1 cellular context compared by ENCODE assay signal in the genomic region with DNA sequence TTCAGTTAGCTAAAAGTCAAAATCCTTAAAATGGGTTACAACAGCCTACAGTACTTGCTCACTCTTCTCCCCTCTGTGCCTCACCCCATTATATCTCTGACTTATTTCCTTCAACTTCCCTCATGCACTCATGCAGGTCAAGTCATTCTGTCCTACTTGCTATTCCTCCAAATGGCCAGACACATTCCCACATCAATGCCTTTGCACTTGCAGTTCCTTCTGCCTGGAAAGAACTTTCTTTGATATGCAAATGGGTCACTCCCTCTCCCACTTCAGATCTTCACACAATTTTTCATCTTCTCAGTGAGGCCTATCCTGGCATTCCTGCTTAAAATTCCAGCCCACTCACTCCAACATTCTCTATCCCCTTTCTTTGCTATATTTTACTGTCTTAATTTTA.
TF ChIP-seq lines count a peak whose summit lies in the region.

No MANE protein-coding gene starts in this region.

TF ChIP-seq in GM23338, 12 proteins besides CTCF, POLR2A, EP300 and RAD21:
- TF ChIP-seq, protein P1, sequence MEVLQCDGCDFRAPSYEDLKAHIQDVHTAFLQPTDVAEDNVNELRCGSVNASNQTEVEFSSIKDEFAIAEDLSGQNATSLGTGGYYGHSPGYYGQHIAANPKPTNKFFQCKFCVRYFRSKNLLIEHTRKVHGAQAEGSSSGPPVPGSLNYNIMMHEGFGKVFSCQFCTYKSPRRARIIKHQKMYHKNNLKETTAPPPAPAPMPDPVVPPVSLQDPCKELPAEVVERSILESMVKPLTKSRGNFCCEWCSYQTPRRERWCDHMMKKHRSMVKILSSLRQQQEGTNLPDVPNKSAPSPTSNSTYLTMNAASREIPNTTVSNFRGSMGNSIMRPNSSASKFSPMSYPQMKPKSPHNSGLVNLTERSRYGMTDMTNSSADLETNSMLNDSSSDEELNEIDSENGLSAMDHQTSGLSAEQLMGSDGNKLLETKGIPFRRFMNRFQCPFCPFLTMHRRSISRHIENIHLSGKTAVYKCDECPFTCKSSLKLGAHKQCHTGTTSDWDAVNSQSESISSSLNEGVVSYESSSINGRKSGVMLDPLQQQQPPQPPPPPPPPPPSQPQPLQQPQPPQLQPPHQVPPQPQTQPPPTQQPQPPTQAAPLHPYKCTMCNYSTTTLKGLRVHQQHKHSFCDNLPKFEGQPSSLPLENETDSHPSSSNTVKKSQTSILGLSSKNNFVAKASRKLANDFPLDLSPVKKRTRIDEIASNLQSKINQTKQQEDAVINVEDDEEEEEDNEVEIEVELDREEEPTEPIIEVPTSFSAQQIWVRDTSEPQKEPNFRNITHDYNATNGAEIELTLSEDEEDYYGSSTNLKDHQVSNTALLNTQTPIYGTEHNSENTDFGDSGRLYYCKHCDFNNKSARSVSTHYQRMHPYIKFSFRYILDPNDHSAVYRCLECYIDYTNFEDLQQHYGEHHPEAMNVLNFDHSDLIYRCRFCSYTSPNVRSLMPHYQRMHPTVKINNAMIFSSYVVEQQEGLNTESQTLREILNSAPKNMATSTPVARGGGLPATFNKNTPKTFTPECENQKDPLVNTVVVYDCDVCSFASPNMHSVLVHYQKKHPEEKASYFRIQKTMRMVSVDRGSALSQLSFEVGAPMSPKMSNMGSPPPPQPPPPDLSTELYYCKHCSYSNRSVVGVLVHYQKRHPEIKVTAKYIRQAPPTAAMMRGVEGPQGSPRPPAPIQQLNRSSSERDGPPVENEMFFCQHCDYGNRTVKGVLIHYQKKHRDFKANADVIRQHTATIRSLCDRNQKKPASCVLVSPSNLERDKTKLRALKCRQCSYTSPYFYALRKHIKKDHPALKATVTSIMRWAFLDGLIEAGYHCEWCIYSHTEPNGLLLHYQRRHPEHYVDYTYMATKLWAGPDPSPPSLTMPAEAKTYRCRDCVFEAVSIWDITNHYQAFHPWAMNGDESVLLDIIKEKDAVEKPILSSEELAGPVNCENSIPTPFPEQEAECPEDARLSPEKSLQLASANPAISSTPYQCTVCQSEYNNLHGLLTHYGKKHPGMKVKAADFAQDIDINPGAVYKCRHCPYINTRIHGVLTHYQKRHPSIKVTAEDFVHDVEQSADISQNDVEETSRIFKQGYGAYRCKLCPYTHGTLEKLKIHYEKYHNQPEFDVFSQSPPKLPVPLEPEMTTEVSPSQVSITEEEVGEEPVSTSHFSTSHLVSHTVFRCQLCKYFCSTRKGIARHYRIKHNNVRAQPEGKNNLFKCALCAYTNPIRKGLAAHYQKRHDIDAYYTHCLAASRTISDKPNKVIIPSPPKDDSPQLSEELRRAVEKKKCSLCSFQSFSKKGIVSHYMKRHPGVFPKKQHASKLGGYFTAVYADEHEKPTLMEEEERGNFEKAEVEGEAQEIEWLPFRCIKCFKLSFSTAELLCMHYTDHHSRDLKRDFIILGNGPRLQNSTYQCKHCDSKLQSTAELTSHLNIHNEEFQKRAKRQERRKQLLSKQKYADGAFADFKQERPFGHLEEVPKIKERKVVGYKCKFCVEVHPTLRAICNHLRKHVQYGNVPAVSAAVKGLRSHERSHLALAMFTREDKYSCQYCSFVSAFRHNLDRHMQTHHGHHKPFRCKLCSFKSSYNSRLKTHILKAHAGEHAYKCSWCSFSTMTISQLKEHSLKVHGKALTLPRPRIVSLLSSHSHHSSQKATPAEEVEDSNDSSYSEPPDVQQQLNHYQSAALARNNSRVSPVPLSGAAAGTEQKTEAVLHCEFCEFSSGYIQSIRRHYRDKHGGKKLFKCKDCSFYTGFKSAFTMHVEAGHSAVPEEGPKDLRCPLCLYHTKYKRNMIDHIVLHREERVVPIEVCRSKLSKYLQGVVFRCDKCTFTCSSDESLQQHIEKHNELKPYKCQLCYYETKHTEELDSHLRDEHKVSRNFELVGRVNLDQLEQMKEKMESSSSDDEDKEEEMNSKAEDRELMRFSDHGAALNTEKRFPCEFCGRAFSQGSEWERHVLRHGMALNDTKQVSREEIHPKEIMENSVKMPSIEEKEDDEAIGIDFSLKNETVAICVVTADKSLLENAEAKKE (CRISPR knock-in tag; IDR thresholded peaks at IDR 0.05), result peak; percentile 68; the same call in 1 of the 2 replicates
- no peak for TF ChIP-seq EZH2phosphoT487 (IDR thresholded peaks at IDR 0.05; ENCODE audit: unreplicated experiment)
TF ChIP-seq in GM23338: peak in this region for 1.
